Comparison of ENCODE assay signal across 12 cellular contexts in the genomic region with DNA sequence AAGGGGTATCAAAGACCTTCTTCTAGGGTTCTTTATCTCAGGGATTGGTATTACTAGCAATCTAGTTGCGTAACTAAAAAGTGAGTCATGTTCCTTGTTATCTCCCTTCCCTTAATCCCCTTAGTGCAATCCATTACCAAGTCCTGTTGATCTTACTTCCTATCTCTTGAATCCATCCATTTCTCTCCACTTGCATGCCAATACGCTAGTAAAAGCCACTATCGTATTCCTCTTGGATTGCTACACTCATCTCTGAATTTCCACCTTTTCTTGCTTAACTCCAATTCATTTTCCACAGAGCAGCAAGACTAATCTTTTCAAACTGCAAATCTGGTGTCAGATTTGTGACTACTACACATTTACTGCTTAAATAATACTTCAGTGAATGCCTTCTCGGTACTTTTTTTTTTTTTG. TPM values are rescaled to one million over a fixed set of nuclear protein-coding genes. Genes with fewer than 3 reads are reported as not detected.
A peak's percentile ranks its signal among the peaks of the same experiment; 100 is the strongest.
DNase-seq lines count a peak whose midpoint lies in the region; ATAC-seq, FAIRE-seq and TF ChIP-seq lines count a peak whose summit lies in the region.
"Had no signal": no experiment of that assay in that cellular context is flagged by ENCODE, and none has a peak within 500 bp of the region (broad histone marks: within the 10 kb centered on the region; RNA-seq: fewer than 3 reads in every experiment).

No MANE protein-coding gene starts in this region.

- H3K27ac Mint-ChIP-seq in natural killer cell = peak overlapping the region; percentile 69 to 93

- no peak for TF ChIP-seq CTCF in natural killer cell (IDR thresholded peaks at IDR 0.05)

- no peaks in the 10 kb centered on the region for H3K27me3 Mint-ChIP-seq in natural killer cell (ENCODE audit: low read depth in 2 of 2)

- peaks cover 51 to 55% of the 10 kb centered on the region in 2 donors for H3K4me1 Mint-ChIP-seq in natural killer cell

- peaks cover 51% of the 10 kb centered on the region for H3K36me3 ChIP-seq in adipocyte (ENCODE audit: control insufficient read depth, insufficient read depth, low read length, severe bottlenecking)

- H3K36me3 Mint-ChIP-seq in natural killer cell = peaks cover 8% of the 10 kb centered on the region

- H3K9ac ChIP-seq in adipocyte (ENCODE audit: low read length) = no peak overlapping the region

- intact Hi-C loops in natural killer cell (cut with micrococcal nuclease) = loop anchor here (5.0 kb wide), 1 partner anchor 163 kb away; the partner anchor contains the start of gene TMEM170A

- H3K4me3 ChIP-seq in adipocyte (ENCODE audit: low read length) = no peak overlapping the region
- H3K4me3 ChIP-seq: ascending aorta had no signal

- no peaks in the 10 kb centered on the region for H3K9me3 ChIP-seq in adipocyte (ENCODE audit: control insufficient read depth, low read length)
- H3K9me3 ChIP-seq: ascending aorta had no signal

- no peaks in the 10 kb centered on the region for H3K27me3 ChIP-seq in adipocyte (replicated peaks; ENCODE audit: control insufficient read depth, insufficient read depth, low read length)
- H3K27me3 ChIP-seq: ascending aorta had no signal

- ATAC-seq in natural killer cell = no peak

- FAIRE-seq in urothelium cell line (lab: Jason Lieb, UNC) = no peak
- FAIRE-seq: G401.6, RCC 7860 had no signal

- H3K4me1 ChIP-seq in adipocyte (ENCODE audit: control insufficient read depth, insufficient read depth, low read length) = peaks cover 28% of the 10 kb centered on the region

- H3K9me3 Mint-ChIP-seq in natural killer cell = no peaks in the 10 kb centered on the region

- peak; percentile 52 for DNase-seq in ELR (ENCODE audit: low read depth)
- DNase-seq in Kasumi-1 (lab: John Stamatoyannopoulos, UW) = peak; percentile 24 to 30
- peak; percentile 48 for DNase-seq in adipocyte (ENCODE audit: low read depth)
- DNase-seq in natural killer cell = no peak
- DNase-seq in urothelium cell line (ENCODE audit: low spot score) = no peak
- DNase-seq in 8988T = no peak
- DNase-seq in NCI-H748 treated with DMSO at 0.1 percent for 48 hours (lab: John Stamatoyannopoulos, UW) = no peak
- DNase-seq: activated CD4-positive, alpha-beta T cell treated with anti-CD3 and anti-CD28 coated beads for 4 hours; H7 had no signal

- H3K4me3 Mint-ChIP-seq in natural killer cell = peak overlapping the region; percentile 58

RNA-seq across cellular contexts. Expression of gene ADAT1, which starts 1.8 kb away (rescaled TPM):
- 10 to 100 TPM; 63.5 to 65.2 (median 64.8) TPM for total RNA-seq in natural killer cell

RNA-seq across cellular contexts. Expression of gene KARS1, which starts 22.5 kb away (rescaled TPM):
- 100 to 1,000 TPM; 102 to 123 (median 114) TPM for total RNA-seq in natural killer cell

RNA-seq across cellular contexts. Expression of gene TERF2IP, which starts 22.6 kb away (rescaled TPM):
- total RNA-seq in natural killer cell = 100 to 1,000 TPM; 104 to 125 (median 116) TPM

RNA-seq across cellular contexts. Expression of gene CPHXL2, which starts 51.9 kb away (rescaled TPM):
- total RNA-seq in natural killer cell = not detected
- total RNA-seq: ascending aorta, H7 had no signal

RNA-seq across cellular contexts. Expression of gene GABARAPL2, which starts 58.7 kb away (rescaled TPM):
- 10 to 100 TPM; 66.2 to 74.0 (median 71.3) TPM for total RNA-seq in natural killer cell

Comparison
In these comparisons a context has a peak if more than half of its experiments do, and no peak if none do; other contexts are left out.
1. DNase-seq: peak in ELR (single experiment), Kasumi-1 (2 of 2) and adipocyte (single experiment); none in natural killer cell (single experiment), urothelium cell line (single experiment), 8988T (single experiment) and NCI-H748 treated with DMSO at 0.1 percent for 48 hours (single experiment).